7 cellular contexts compared by ENCODE assay signal in the genomic region with DNA sequence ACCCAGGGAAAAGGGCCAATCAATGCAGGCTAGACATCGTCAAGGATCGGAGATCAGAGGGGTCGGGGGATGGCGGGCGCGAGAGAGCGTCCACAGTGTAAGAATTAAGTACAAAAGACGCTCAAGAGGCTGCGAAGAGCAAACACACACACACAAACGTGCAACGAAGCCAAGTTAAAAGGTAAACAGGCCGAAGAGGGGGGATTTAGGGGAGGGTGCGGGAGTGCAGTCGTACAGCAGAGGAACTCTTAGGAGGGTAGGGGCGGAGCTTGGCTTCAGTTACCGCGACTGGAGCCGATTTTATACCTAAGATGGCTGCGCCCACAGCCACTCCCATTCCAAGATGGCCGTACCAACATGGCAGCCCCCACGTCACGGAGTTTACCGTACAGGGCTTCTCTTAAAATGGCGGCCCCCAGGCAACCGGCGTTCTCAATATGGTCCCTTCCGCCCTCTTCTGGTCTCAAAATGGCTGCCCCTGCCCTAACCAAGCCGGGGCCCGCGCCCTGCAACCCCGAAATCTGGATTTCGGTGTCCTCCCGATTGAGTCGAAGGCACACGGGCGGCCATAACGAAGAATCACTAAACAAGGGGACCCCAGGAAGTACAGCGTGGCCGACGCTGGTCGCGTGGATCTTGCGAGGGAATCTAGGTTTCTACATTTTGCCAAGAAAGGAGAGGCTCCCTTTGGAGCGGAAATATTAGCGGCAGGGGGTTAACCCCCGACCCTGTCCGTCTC. TPM values are rescaled to one million over a fixed set of nuclear protein-coding genes. Genes with fewer than 3 reads are reported as not detected.
A peak's percentile ranks its signal among the peaks of the same experiment; 100 is the strongest.
DNase-seq lines count a peak whose midpoint lies in the region; ATAC-seq and TF ChIP-seq lines count a peak whose summit lies in the region.

No MANE protein-coding gene starts in this region.

- ATAC-seq in HG03066 (IDR thresholded peaks at IDR 0.05; ENCODE audit: low read depth, unreplicated experiment), result peak; percentile 80
- ATAC-seq in left colon, result peak; percentile 74

- no peaks in the 10 kb centered on the region for H3K27me3 ChIP-seq in colonic mucosa

- H3K9me3 ChIP-seq in colonic mucosa, result no peaks in the 10 kb centered on the region

- H3K4me3 ChIP-seq in colonic mucosa, result peak overlapping the region; percentile 49

- H3K9ac ChIP-seq in colonic mucosa (ENCODE audit: low read depth in 2 of 2, low read length in 2 of 2), result peak overlapping the region; percentile 75 to 95

- H3K27ac ChIP-seq in colonic mucosa, result peak overlapping the region; percentile 91

- H3K4me1 ChIP-seq in colonic mucosa, result peaks cover 8% of the 10 kb centered on the region

- DNase-seq in NCI-H226 (peak; percentile 96), colonic mucosa (peak; percentile 97), left colon (peak; percentile 98 to 99)
- peak; percentile 98 for DNase-seq in activated CD4-positive, alpha-beta T cell treated with anti-CD3 and anti-CD28 coated beads for 48 hours
- DNase-seq in stimulated activated CD4-positive, alpha-beta T cell treated with anti-CD3 and anti-CD28 coated beads, Interleukin-1b, Interleukin-23, amount 100 ng/mL, for 24 hours (ENCODE audit: low read depth in 4 of 4, low spot score in 1 of 4), result peak; percentile 79 to 94 (median 88)

- TF ChIP-seq POLR2A in GM18526 (IDR thresholded peaks at IDR 0.05; ENCODE audit: extremely low read depth, insufficient read length), result peak; percentile 58

- intact Hi-C loops in colonic mucosa (cut with DNase I), result no loop called here
- intact Hi-C loops in left colon (cut with DNase I, micrococcal nuclease), result no loop called here

- no peak for TF ChIP-seq CTCF in colonic mucosa (IDR thresholded peaks at IDR 0.05)

- H3K36me3 ChIP-seq in colonic mucosa, result no peaks in the 10 kb centered on the region

RNA-seq across cellular contexts. Expression of a gene that starts 2.0 kb away (rescaled TPM):
- total RNA-seq in colonic mucosa, result under 1 TPM in 1 of 2 donors, not detected in 1; 0.56 TPM
- total RNA-seq in left colon, result under 1 TPM in 1 of 2 donors, not detected in 1; 0.81 TPM

RNA-seq across cellular contexts. Expression of a gene that starts 2.2 kb away (rescaled TPM):
- total RNA-seq in colonic mucosa (10 to 100 TPM; 36.5 to 65.5 TPM), left colon (10 to 100 TPM; 38.8 to 53.2 TPM)

RNA-seq across cellular contexts. Expression of a gene that starts 17.8 kb away (rescaled TPM):
- 10 to 100 TPM; 50.5 to 59.3 TPM for total RNA-seq in colonic mucosa
- 10 to 100 TPM; 47.5 to 54.2 TPM for total RNA-seq in left colon

RNA-seq across cellular contexts. Expression of a gene that starts 18.9 kb away (rescaled TPM):
- total RNA-seq in colonic mucosa (10 to 100 TPM; 34.2 to 39.8 TPM), left colon (10 to 100 TPM; 27.3 to 34.9 TPM)

RNA-seq across cellular contexts. Expression of a gene that starts 20.1 kb away (rescaled TPM):
- 1 to 10 TPM in 1 of 2 donors, under 1 TPM in 1; 0.82 to 3.3 TPM for total RNA-seq in colonic mucosa
- total RNA-seq in left colon, result 1 to 10 TPM; 2.2 to 3.6 TPM

Comparison
In these comparisons a context has a peak if more than half of its experiments do, and no peak if none do; other contexts are left out.
1. Peak in every context shown above with its lines: DNase-seq, ATAC-seq, H3K4me3 ChIP-seq and H3K27ac ChIP-seq.